Comparison of ENCODE assay signal across 8 cellular contexts in the genomic region with DNA sequence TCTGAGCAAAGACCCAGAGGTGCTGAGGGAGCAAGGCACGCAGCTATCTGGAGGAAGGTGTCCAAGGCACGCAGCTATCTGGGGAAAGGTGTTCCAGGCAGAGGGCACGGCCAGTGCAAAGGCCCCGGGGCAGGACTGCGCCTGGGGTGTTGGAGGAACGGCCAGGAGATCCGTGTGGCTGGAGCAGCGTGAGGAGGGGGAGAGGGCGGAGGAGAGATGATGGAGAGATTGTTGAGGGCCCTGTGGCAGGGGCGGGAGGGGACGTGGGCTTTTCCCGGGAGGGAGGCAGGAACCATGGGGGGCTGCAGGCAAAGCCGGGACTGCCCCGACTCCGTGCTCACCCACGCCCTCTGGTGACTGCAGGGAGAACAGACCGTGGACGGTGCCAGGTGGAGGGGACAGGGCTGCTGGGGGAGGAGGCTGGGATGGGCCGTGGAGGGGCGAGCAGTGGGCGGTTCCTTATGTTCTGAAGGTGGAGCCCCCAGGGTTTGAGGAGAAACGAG. TPM values are rescaled to one million over a fixed set of nuclear protein-coding genes. Genes with fewer than 3 reads are reported as not detected.
DNase-seq lines count a peak whose midpoint lies in the region; ATAC-seq and TF ChIP-seq lines count a peak whose summit lies in the region.

No MANE protein-coding gene starts in this region.

- H3K27me3 ChIP-seq in BE2C, result no peaks in the 10 kb centered on the region
- H3K27me3 ChIP-seq in WERI-Rb-1 (ENCODE audit: insufficient read depth, low read depth, severe bottlenecking), result no peaks in the 10 kb centered on the region
- H3K27me3 ChIP-seq in breast epithelium, result no peaks in the 10 kb centered on the region
- no peaks in the 10 kb centered on the region for H3K27me3 ChIP-seq in right lobe of liver

- intact Hi-C loops in breast epithelium (cut with DNase I; ENCODE audit: low total_unique reads) (no loop called here), right lobe of liver (cut with DNase I) (loop anchor here in 1 of 2 donors (10.0 kb wide), 1 partner anchor 143 kb away; no protein-coding TSS in a partner anchor)

- H3K9me3 ChIP-seq in BE2C, result no peaks in the 10 kb centered on the region
- H3K9me3 ChIP-seq in WERI-Rb-1 (ENCODE audit: severe bottlenecking), result no peaks in the 10 kb centered on the region
- H3K9me3 ChIP-seq in breast epithelium, result no peaks in the 10 kb centered on the region
- H3K9me3 ChIP-seq in right lobe of liver, result no peaks in the 10 kb centered on the region

- H3K27ac ChIP-seq in WERI-Rb-1 (no peak overlapping the region), breast epithelium (no peak overlapping the region), right lobe of liver (no peak overlapping the region)

- no peak for TF ChIP-seq POLR2A in breast epithelium (IDR thresholded peaks at IDR 0.05)
- TF ChIP-seq POLR2A in right lobe of liver (IDR thresholded peaks at IDR 0.05), result no peak

- no peaks in the 10 kb centered on the region for H3K4me1 ChIP-seq in BE2C
- H3K4me1 ChIP-seq in breast epithelium, result no peaks in the 10 kb centered on the region
- H3K4me1 ChIP-seq in right lobe of liver, result peaks cover 0 to 4% (median 0%) of the 10 kb centered on the region in 4 donors

- peak; percentile 68 for DNase-seq in BE2C
- DNase-seq in HFF-Myc (ENCODE audit: extremely low read depth, low read depth), result no peak
- peak; percentile 78 for DNase-seq in WERI-Rb-1
- no peak for DNase-seq in breast epithelium (ENCODE audit: low spot score in 2 of 2)
- no peak for DNase-seq in right lobe of liver
- peak; percentile 50 to 51 for DNase-seq in stimulated activated CD8-positive, alpha-beta memory T cell treated with anti-CD3 and anti-CD28 coated beads, Interleukin-2, amount 100 ng/mL, for 48 hours (ENCODE audit: low read depth in 2 of 2)
- DNase-seq in NCI-H1105 treated with DMSO at 0.1 percent for 48 hours (lab: John Stamatoyannopoulos, UW), result no peak
- DNase-seq in A172 (ENCODE audit: low spot score), result no peak

- no peaks in the 10 kb centered on the region for H3K36me3 ChIP-seq in BE2C
- peaks cover 36% of the 10 kb centered on the region for H3K36me3 ChIP-seq in WERI-Rb-1
- H3K36me3 ChIP-seq in breast epithelium, result no peaks in the 10 kb centered on the region
- no peaks in the 10 kb centered on the region for H3K36me3 ChIP-seq in right lobe of liver

- H3K4me3 ChIP-seq in BE2C (ENCODE audit: low read depth, low read length), result no peak overlapping the region
- H3K4me3 ChIP-seq in HFF-Myc (replicated peaks; ENCODE audit: low read depth, low read length), result no peak overlapping the region
- H3K4me3 ChIP-seq in WERI-Rb-1 (ENCODE audit: low read depth, low read length), result no peak overlapping the region
- H3K4me3 ChIP-seq in breast epithelium, result no peak overlapping the region
- no peak overlapping the region for H3K4me3 ChIP-seq in right lobe of liver

- 51% methylated on average over 19 of the region's 22 CpGs for WGBS in right lobe of liver (ENCODE audit: insufficient coverage, low coverage, low lambda C conversion rate, missing lambda C conversion rate)

- peak; percentile 57 for TF ChIP-seq CTCF in BE2C (IDR thresholded peaks at IDR 0.05; ENCODE audit: low read depth, low read length)
- peak; percentile 58 for TF ChIP-seq CTCF in HFF-Myc (IDR thresholded peaks at IDR 0.05; ENCODE audit: low read depth, low read length, missing control alignments)
- peak; percentile 86 for TF ChIP-seq CTCF in WERI-Rb-1 (IDR thresholded peaks at IDR 0.05; ENCODE audit: low read depth, low read length)
- peak; percentile 28 to 51 (median 51) for TF ChIP-seq CTCF in breast epithelium (IDR thresholded peaks at IDR 0.05)
- TF ChIP-seq CTCF in right lobe of liver (IDR thresholded peaks at IDR 0.05), result peak; percentile 32 to 40 (median 38)

- ATAC-seq in right lobe of liver, result peak; percentile 40 to 54 (median 42)

RNA-seq across cellular contexts. Expression of gene MISP, which starts 13.3 kb away (rescaled TPM):
- not detected for polyA plus RNA-seq in BE2C (2012; ENCODE audit: insufficient read depth, insufficient read length, low read depth)
- total RNA-seq in breast epithelium (1 to 10 TPM in 2 of 3 donors, under 1 TPM in 1; 0.16 to 3.6 (median 2.5) TPM), right lobe of liver (under 1 TPM in 1 of 6 experiments, not detected in 5; 0.09 TPM)
- 58.6 and 86.2 TPM in 2 replicates for total RNA-seq in A172 (2014; rRNA removed; shearing (Covaris generic))

RNA-seq across cellular contexts. Expression of gene PALM, which starts 28.9 kb away (rescaled TPM):
- polyA plus RNA-seq in BE2C (2012; ENCODE audit: insufficient read depth, insufficient read length, low read depth), result 39.2 TPM
- total RNA-seq in breast epithelium (10 to 100 TPM; 16.1 to 61.0 (median 35.1) TPM), right lobe of liver (10 to 100 TPM in 2 of 6 experiments, 1 to 10 TPM in 4; 4.6 to 12.7 (median 7.1) TPM)
- 42.9 and 47.9 TPM in 2 replicates for total RNA-seq in A172 (2014; rRNA removed; shearing (Covaris generic))

RNA-seq across cellular contexts. Expression of gene PRSS57, which starts 42.4 kb away (rescaled TPM):
- polyA plus RNA-seq in BE2C (2012; ENCODE audit: insufficient read depth, insufficient read length, low read depth), result 1.0 TPM
- total RNA-seq in breast epithelium, result not detected
- total RNA-seq in right lobe of liver, result under 1 TPM in 1 of 6 experiments, not detected in 5; 0.20 TPM
- not detected in 2 replicates for total RNA-seq in A172 (2014; rRNA removed; shearing (Covaris generic))

RNA-seq across cellular contexts. Expression of gene PTBP1, which starts 59.6 kb away (rescaled TPM):
- polyA plus RNA-seq in BE2C (2012; ENCODE audit: insufficient read depth, insufficient read length, low read depth), result 838 TPM
- total RNA-seq in breast epithelium (100 to 1,000 TPM in 2 of 3 donors, 10 to 100 TPM in 1; 92.0 to 147 (median 131) TPM), right lobe of liver (100 to 1,000 TPM in 5 of 6 experiments, 10 to 100 TPM in 1; 91.1 to 150 (median 129) TPM)
- 171 and 174 TPM in 2 replicates for total RNA-seq in A172 (2014; rRNA removed; shearing (Covaris generic))

Comparison
In these comparisons a context has a peak if more than half of its experiments do, and no peak if none do; other contexts are left out.
1. DNase-seq: peak in BE2C (single experiment), WERI-Rb-1 (single experiment) and stimulated activated CD8-positive, alpha-beta memory T cell treated with anti-CD3 and anti-CD28 coated beads, Interleukin-2, amount 100 ng/mL, for 48 hours (2 of 2); none in HFF-Myc (single experiment), breast epithelium (0 of 2), right lobe of liver (0 of 3), NCI-H1105 treated with DMSO at 0.1 percent for 48 hours (single experiment) and A172 (single experiment).
2. RNA of gene MISP, which starts 13.3 kb away (total RNA-seq): 58.6 to 86.2 TPM in A172; 0.16 to 3.6 TPM in breast epithelium and 0.09 TPM in right lobe of liver; every median in the first group is over 10 times any median in the second.
3. Peak in every context shown above with its lines, with median percentiles within 50 percentile points of each other: CTCF ChIP-seq.